ENCODE assay signal across 1 cellular context in genomic region chr7:112789824-112790650, GRCh38.
TF ChIP-seq lines count a peak whose summit lies in the region.

Gene TMEM168 (minus strand): TSS chr7:112790393. CDS start chr7:112784825, 5,568 bp downstream.

TF ChIP-seq in WTC11, 78 proteins besides CTCF, POLR2A, EP300 and RAD21 (continued from another document and continues in another):
- TF ChIP-seq TEAD1 (CRISPR knock-in tag; IDR thresholded peaks at IDR 0.05) (no peak; the same call in 1 of the 2 replicates), IRF2 (CRISPR knock-in tag; IDR thresholded peaks at IDR 0.05; ENCODE audit: borderline replicate concordance, low read depth) (no peak), PRRX2 (CRISPR knock-in tag; IDR thresholded peaks at IDR 0.05) (no peak), IRF1 (CRISPR knock-in tag; IDR thresholded peaks at IDR 0.05) (no peak), HMGXB4 (CRISPR knock-in tag; IDR thresholded peaks at IDR 0.05) (peak; percentile 72; the same call in 1 of the 2 replicates), CREM (CRISPR knock-in tag; IDR thresholded peaks at IDR 0.05) (0 out of 2 replicates have a peak, but pooled peaks have one; percentile 9), ZBTB21 (CRISPR knock-in tag; IDR thresholded peaks at IDR 0.05; ENCODE audit: borderline replicate concordance) (no peak), ESRRA (CRISPR knock-in tag; IDR thresholded peaks at IDR 0.05; ENCODE audit: borderline replicate concordance) (peak; percentile 56; the same call in 1 of the 2 replicates), ZNF121 (CRISPR knock-in tag; IDR thresholded peaks at IDR 0.05) (no peak), GTF2I (CRISPR knock-in tag; conservative IDR thresholded peaks at IDR 0.05) (no peak), ZNF396 (CRISPR knock-in tag; IDR thresholded peaks at IDR 0.05; ENCODE audit: borderline replicate concordance) (no peak), ZNF317 (CRISPR knock-in tag; IDR thresholded peaks at IDR 0.05; ENCODE audit: borderline replicate concordance, low read depth) (no peak), ETV6 (CRISPR knock-in tag; IDR thresholded peaks at IDR 0.05) (no peak; the same call in 1 of the 2 replicates), ZNF263 (CRISPR knock-in tag; IDR thresholded peaks at IDR 0.05; ENCODE audit: low read depth) (no peak), ARID4B (CRISPR knock-in tag; IDR thresholded peaks at IDR 0.05; ENCODE audit: borderline replicate concordance) (0 out of 2 replicates have a peak, but pooled peaks have one; percentile 44), ZNF219 (CRISPR knock-in tag; IDR thresholded peaks at IDR 0.05; ENCODE audit: borderline replicate concordance) (no peak), ATF2 (CRISPR knock-in tag; IDR thresholded peaks at IDR 0.05; ENCODE audit: borderline replicate concordance, low read depth) (no peak), AFF4 (CRISPR knock-in tag; IDR thresholded peaks at IDR 0.05; ENCODE audit: borderline replicate concordance) (no peak), FOXP4 (CRISPR knock-in tag; IDR thresholded peaks at IDR 0.05) (peak; percentile 75; the same call in 1 of the 2 replicates), ZNF532 (CRISPR knock-in tag; IDR thresholded peaks at IDR 0.05; ENCODE audit: borderline replicate concordance) (no peak), JUN (CRISPR knock-in tag; IDR thresholded peaks at IDR 0.05) (no peak), JAZF1 (CRISPR knock-in tag; IDR thresholded peaks at IDR 0.05) (no peak), NR3C1 (CRISPR knock-in tag; conservative IDR thresholded peaks at IDR 0.05; ENCODE audit: low read depth) (no peak), MLX (CRISPR knock-in tag; IDR thresholded peaks at IDR 0.05) (no peak), EMX1 (CRISPR knock-in tag; IDR thresholded peaks at IDR 0.05) (no peak), ZNF416 (CRISPR knock-in tag; IDR thresholded peaks at IDR 0.05) (no peak), ZNF232 (CRISPR knock-in tag; IDR thresholded peaks at IDR 0.05) (peak; percentile 49; the same call in 1 of the 2 replicates), GRHL2 (CRISPR knock-in tag; IDR thresholded peaks at IDR 0.05; ENCODE audit: insufficient replicate concordance, severe bottlenecking) (no peak), MYBL2 (CRISPR knock-in tag; IDR thresholded peaks at IDR 0.05) (peak; percentile 93), ZMAT4 (CRISPR knock-in tag; IDR thresholded peaks at IDR 0.05) (no peak), SMAD4 (CRISPR knock-in tag; IDR thresholded peaks at IDR 0.05) (peak; percentile 19; the same call in 1 of the 2 replicates), SP1 (CRISPR knock-in tag; conservative IDR thresholded peaks at IDR 0.05) (peak; percentile 82), RELA (CRISPR knock-in tag; IDR thresholded peaks at IDR 0.05; ENCODE audit: borderline replicate concordance) (peak; percentile 69; the same call in 1 of the 2 replicates), CREB1 (CRISPR knock-in tag; IDR thresholded peaks at IDR 0.05) (no peak; the same call in 1 of the 2 replicates)
